9 cellular contexts compared by ENCODE assay signal in genomic region chr3:50573566-50574279, GRCh38. TPM values are rescaled to one million over a fixed set of nuclear protein-coding genes. Genes with fewer than 3 reads are reported as not detected.
DNase-seq lines count a peak whose midpoint lies in the region; ATAC-seq lines count a peak whose summit lies in the region.
"Had no signal": no experiment of that assay in that cellular context is flagged by ENCODE, and none has a peak within 500 bp of the region (broad histone marks: within the 10 kb centered on the region; RNA-seq: fewer than 3 reads in every experiment).

No MANE protein-coding gene starts in this region.

- no peaks in the 10 kb centered on the region for H3K79me1 ChIP-seq in neuronal stem cell (ENCODE audit: low read depth, low read length)

- no peaks in the 10 kb centered on the region for H3K9me3 Mint-ChIP-seq in activated T-helper 2 cell treated with anti-CD3 and anti-CD28 coated beads, Interferon-gamma antibody, Interleukin-2, Interleukin-4, amounts not matched to agents 10 μg/mL and 5 μg/mL and 100 μg/mL, durations not matched to agents 14 hours and 24 hours and 36 hours
- H3K9me3 Mint-ChIP-seq in stimulated activated memory B cell treated with anti-CD40 and anti-IgM and Interleukin-4, amounts not matched to agents 10 μg/mL and 1 μg/mL and 100 μg/mL, for 72 hours: no peaks in the 10 kb centered on the region

- H3K23ac ChIP-seq in neuronal stem cell (ENCODE audit: low read depth, low read length, poor library complexity): no peak overlapping the region

- peaks cover 68% of the 10 kb centered on the region for H3K4me1 Mint-ChIP-seq in activated T-helper 2 cell treated with anti-CD3 and anti-CD28 coated beads, Interferon-gamma antibody, Interleukin-2, Interleukin-4, amounts not matched to agents 10 μg/mL and 5 μg/mL and 100 μg/mL, durations not matched to agents 14 hours and 24 hours and 36 hours (ENCODE audit: low read depth)
- peaks cover 57% of the 10 kb centered on the region for H3K4me1 Mint-ChIP-seq in stimulated activated memory B cell treated with anti-CD40 and anti-IgM and Interleukin-4, amounts not matched to agents 10 μg/mL and 1 μg/mL and 100 μg/mL, for 72 hours

- no peak overlapping the region for H2BK5ac ChIP-seq in neuronal stem cell (ENCODE audit: low read length)

- no peak overlapping the region for H4K91ac ChIP-seq in neuronal stem cell (ENCODE audit: low read depth, low read length, poor library complexity)

- H3K9me3 ChIP-seq in neuronal stem cell (replicated peaks in 1 of 2; ENCODE audit: control insufficient read depth in 2 of 2, insufficient read depth in 1 of 2, low read depth in 1 of 2, low read length in 2 of 2): no peaks in the 10 kb centered on the region

- H2BK15ac ChIP-seq in neuronal stem cell (ENCODE audit: low read length): no peak overlapping the region

- peaks cover 0 to 5% of the 10 kb centered on the region in 2 donors for H3K4me1 ChIP-seq in neuronal stem cell (ENCODE audit: control insufficient read depth in 2 of 2, insufficient read depth in 1 of 2, low read depth in 1 of 2, low read length in 2 of 2)

- H3K4me3 ChIP-seq in neuronal stem cell (ENCODE audit: low read length in 2 of 2): no peak overlapping the region

- no peaks in the 10 kb centered on the region for H3K27me3 Mint-ChIP-seq in activated T-helper 2 cell treated with anti-CD3 and anti-CD28 coated beads, Interferon-gamma antibody, Interleukin-2, Interleukin-4, amounts not matched to agents 10 μg/mL and 5 μg/mL and 100 μg/mL, durations not matched to agents 14 hours and 24 hours and 36 hours (ENCODE audit: low read depth)
- no peaks in the 10 kb centered on the region for H3K27me3 Mint-ChIP-seq in stimulated activated memory B cell treated with anti-CD40 and anti-IgM and Interleukin-4, amounts not matched to agents 10 μg/mL and 1 μg/mL and 100 μg/mL, for 72 hours

- no peak for ATAC-seq in stimulated activated memory B cell treated with anti-CD40 and anti-IgM and Interleukin-4, amounts not matched to agents 10 μg/mL and 1 μg/mL and 100 μg/mL, for 72 hours
- no peak for ATAC-seq in HG03139 (IDR thresholded peaks at IDR 0.05; ENCODE audit: unreplicated experiment)

- no peak overlapping the region for H4K8ac ChIP-seq in neuronal stem cell (ENCODE audit: low read depth, low read length)

- H3K4me3 Mint-ChIP-seq in activated T-helper 2 cell treated with anti-CD3 and anti-CD28 coated beads, Interferon-gamma antibody, Interleukin-2, Interleukin-4, amounts not matched to agents 10 μg/mL and 5 μg/mL and 100 μg/mL, durations not matched to agents 14 hours and 24 hours and 36 hours (ENCODE audit: low read depth): peak overlapping the region; percentile 95
- H3K4me3 Mint-ChIP-seq in stimulated activated memory B cell treated with anti-CD40 and anti-IgM and Interleukin-4, amounts not matched to agents 10 μg/mL and 1 μg/mL and 100 μg/mL, for 72 hours: peak overlapping the region; percentile 51

- H3K18ac ChIP-seq in neuronal stem cell (ENCODE audit: low read length): no peak overlapping the region

- H3K27ac Mint-ChIP-seq in activated T-helper 2 cell treated with anti-CD3 and anti-CD28 coated beads, Interferon-gamma antibody, Interleukin-2, Interleukin-4, amounts not matched to agents 10 μg/mL and 5 μg/mL and 100 μg/mL, durations not matched to agents 14 hours and 24 hours and 36 hours: peak overlapping the region; percentile 93
- H3K27ac Mint-ChIP-seq in stimulated activated memory B cell treated with anti-CD40 and anti-IgM and Interleukin-4, amounts not matched to agents 10 μg/mL and 1 μg/mL and 100 μg/mL, for 72 hours: peak overlapping the region; percentile 87

- H3K36me3 Mint-ChIP-seq in activated T-helper 2 cell treated with anti-CD3 and anti-CD28 coated beads, Interferon-gamma antibody, Interleukin-2, Interleukin-4, amounts not matched to agents 10 μg/mL and 5 μg/mL and 100 μg/mL, durations not matched to agents 14 hours and 24 hours and 36 hours (ENCODE audit: low read depth): peaks cover 73% of the 10 kb centered on the region
- peaks cover 11% of the 10 kb centered on the region for H3K36me3 Mint-ChIP-seq in stimulated activated memory B cell treated with anti-CD40 and anti-IgM and Interleukin-4, amounts not matched to agents 10 μg/mL and 1 μg/mL and 100 μg/mL, for 72 hours

- intact Hi-C loops in activated T-helper 2 cell treated with anti-CD3 and anti-CD28 coated beads, Interferon-gamma antibody, Interleukin-2, Interleukin-4, amounts not matched to agents 10 μg/mL and 5 μg/mL and 100 μg/mL, durations not matched to agents 14 hours and 24 hours and 36 hours (cut with micrococcal nuclease): loop anchor here (1.0 to 5.0 kb wide), 5 partner anchors 17 to 817 kb away; partner anchors contain the start of genes DOCK3 and RBM15B
- intact Hi-C loops in posterior cingulate gyrus (cut with DNase I): no loop called here

- no peak overlapping the region for H3K4ac ChIP-seq in neuronal stem cell (ENCODE audit: low read length)

- no peak overlapping the region for H2BK12ac ChIP-seq in neuronal stem cell (ENCODE audit: low read length)

- H3K14ac ChIP-seq in neuronal stem cell (ENCODE audit: low read length): no peak overlapping the region

- peak overlapping the region; percentile 10 for H3K9ac ChIP-seq in neuronal stem cell (ENCODE audit: low read depth, low read length, poor library complexity)

- no peak overlapping the region for H2AFZ ChIP-seq in neuronal stem cell (ENCODE audit: low read length)

- no peaks in the 10 kb centered on the region for H3K27me3 ChIP-seq in neuronal stem cell (ENCODE audit: control insufficient read depth in 3 of 3, insufficient read depth in 3 of 3, low read depth in 1 of 3, low read length in 3 of 3)

- H2AK5ac ChIP-seq in neuronal stem cell (ENCODE audit: low read depth, low read length): no peak overlapping the region

- H3K36me3 ChIP-seq in neuronal stem cell (replicated peaks in 1 of 2; ENCODE audit: control insufficient read depth in 2 of 2, insufficient read depth in 2 of 2, low read length in 2 of 2): peaks cover 4 to 36% of the 10 kb centered on the region in 2 donors

- no peak overlapping the region for H2BK120ac ChIP-seq in neuronal stem cell (ENCODE audit: low read depth, low read length)

- WGBS in neuronal stem cell (ENCODE audit: extremely low coverage in 2 of 2, insufficient read length in 2 of 2, insufficient replicate concordance in 1 of 2), 2 donors: no CpG with 5 or more reads among the region's 7 CpGs

- no peak overlapping the region for H3K27ac ChIP-seq in neuronal stem cell (replicated peaks; ENCODE audit: low read length)

- peak; percentile 49 to 74 (median 64) for DNase-seq in activated CD4-positive, CD25-positive, alpha-beta regulatory T cell (lab: John Stamatoyannopoulos, UW)
- peak; percentile 83 for DNase-seq in activated T-helper 2 cell treated with anti-CD3 and anti-CD28 coated beads, Interferon-gamma antibody, Interleukin-2, Interleukin-4, amounts not matched to agents 10 μg/mL and 5 μg/mL and 100 μg/mL, durations not matched to agents 14 hours and 24 hours and 36 hours (ENCODE audit: low spot score)
- DNase-seq in neuronal stem cell (ENCODE audit: low spot score) (no peak), GM03348 (ENCODE audit: low spot score) (no peak), posterior cingulate gyrus (no peak), DMS 273 treated with DMSO at 0.1 percent for 48 hours (lab: John Stamatoyannopoulos, UW) (no peak)
- DNase-seq: DMS53 had no signal

- no peak overlapping the region for H3K4me2 ChIP-seq in neuronal stem cell (ENCODE audit: insufficient read depth, low read length, poor library complexity, severe bottlenecking)

RNA-seq across cellular contexts. Expression of gene HEMK1, which starts 4.4 kb away (rescaled TPM):
- 61.7 and 68.7 TPM in 2 replicates for total RNA-seq in activated T-helper 2 cell treated with anti-CD3 and anti-CD28 coated beads, Interferon-gamma antibody, Interleukin-2, Interleukin-4, amounts not matched to agents 10 μg/mL and 5 μg/mL and 100 μg/mL, durations not matched to agents 14 hours and 24 hours and 36 hours
- polyA plus RNA-seq in neuronal stem cell (2013, experiment 1 of 2): 15.5 TPM
- 15.1 TPM for polyA plus RNA-seq in neuronal stem cell (2013, experiment 2 of 2)

RNA-seq across cellular contexts. Expression of gene C3orf18, which starts 6.2 kb away (rescaled TPM):
- total RNA-seq in activated T-helper 2 cell treated with anti-CD3 and anti-CD28 coated beads, Interferon-gamma antibody, Interleukin-2, Interleukin-4, amounts not matched to agents 10 μg/mL and 5 μg/mL and 100 μg/mL, durations not matched to agents 14 hours and 24 hours and 36 hours: 35.2 and 37.2 TPM in 2 replicates
- 9.9 TPM for polyA plus RNA-seq in neuronal stem cell (2013, experiment 1 of 2)
- polyA plus RNA-seq in neuronal stem cell (2013, experiment 2 of 2): 9.3 TPM

RNA-seq across cellular contexts. Expression of gene CISH, which starts 37.9 kb away (rescaled TPM):
- 351 and 355 TPM in 2 replicates for total RNA-seq in activated T-helper 2 cell treated with anti-CD3 and anti-CD28 coated beads, Interferon-gamma antibody, Interleukin-2, Interleukin-4, amounts not matched to agents 10 μg/mL and 5 μg/mL and 100 μg/mL, durations not matched to agents 14 hours and 24 hours and 36 hours
- 2.1 TPM for polyA plus RNA-seq in neuronal stem cell (2013, experiment 1 of 2)
- polyA plus RNA-seq in neuronal stem cell (2013, experiment 2 of 2): 2.1 TPM

RNA-seq across cellular contexts. Expression of gene MAPKAPK3, which starts 43.2 kb away (rescaled TPM):
- total RNA-seq in activated T-helper 2 cell treated with anti-CD3 and anti-CD28 coated beads, Interferon-gamma antibody, Interleukin-2, Interleukin-4, amounts not matched to agents 10 μg/mL and 5 μg/mL and 100 μg/mL, durations not matched to agents 14 hours and 24 hours and 36 hours: 178 and 190 TPM in 2 replicates
- polyA plus RNA-seq in neuronal stem cell (2013, experiment 1 of 2): 90.3 TPM
- polyA plus RNA-seq in neuronal stem cell (2013, experiment 2 of 2): 89.0 TPM

Comparison
In these comparisons a context has a peak if more than half of its experiments do, and no peak if none do; other contexts are left out.
1. DNase-seq: peak in activated CD4-positive, CD25-positive, alpha-beta regulatory T cell (4 of 4) and activated T-helper 2 cell treated with anti-CD3 and anti-CD28 coated beads, Interferon-gamma antibody, Interleukin-2, Interleukin-4, amounts not matched to agents 10 μg/mL and 5 μg/mL and 100 μg/mL, durations not matched to agents 14 hours and 24 hours and 36 hours (single experiment); none in neuronal stem cell (single experiment), GM03348 (single experiment), posterior cingulate gyrus (0 of 10) and DMS 273 treated with DMSO at 0.1 percent for 48 hours (single experiment).